ENCODE assay signal across 1 cellular context in the genomic region with DNA sequence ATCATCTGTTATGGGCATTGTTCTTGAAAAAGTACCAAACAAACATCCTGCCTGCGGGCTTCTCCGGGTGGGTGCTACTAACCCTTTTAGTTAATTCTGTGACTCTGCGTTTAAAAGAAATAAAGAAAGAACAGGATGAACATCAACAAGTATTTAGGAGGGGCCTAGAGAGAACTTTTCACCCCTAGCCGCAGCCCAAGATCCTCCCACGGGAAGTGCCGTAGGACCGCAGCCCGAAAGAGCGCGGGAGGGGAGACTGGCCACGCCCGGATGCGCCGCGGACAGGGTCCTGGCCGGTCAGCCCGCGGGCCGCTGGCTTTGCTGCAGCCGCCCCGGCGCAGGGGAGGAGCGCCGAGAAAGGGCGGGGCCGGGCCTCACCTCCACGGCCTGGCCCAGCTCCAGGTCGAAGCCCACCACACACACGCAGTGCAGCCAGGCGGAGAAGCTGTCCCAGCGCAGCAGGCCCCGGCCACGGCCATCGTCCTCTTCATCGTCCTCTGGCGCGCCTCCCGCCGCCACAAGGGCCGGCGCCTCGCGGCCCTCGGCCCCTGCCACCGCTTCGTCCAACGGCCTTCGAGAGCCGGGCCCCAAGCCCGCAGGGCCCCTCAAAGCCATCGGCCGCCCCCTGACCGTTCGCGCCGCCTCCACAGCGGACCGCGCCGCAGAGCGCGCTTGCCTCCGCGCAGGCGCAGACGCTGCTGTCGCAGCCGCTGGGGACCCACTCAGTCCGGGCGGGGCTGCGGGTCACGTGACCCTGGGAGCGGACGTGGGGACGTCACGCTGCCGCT.
TF ChIP-seq lines count a peak whose summit lies in the region.

A gene with protein sequence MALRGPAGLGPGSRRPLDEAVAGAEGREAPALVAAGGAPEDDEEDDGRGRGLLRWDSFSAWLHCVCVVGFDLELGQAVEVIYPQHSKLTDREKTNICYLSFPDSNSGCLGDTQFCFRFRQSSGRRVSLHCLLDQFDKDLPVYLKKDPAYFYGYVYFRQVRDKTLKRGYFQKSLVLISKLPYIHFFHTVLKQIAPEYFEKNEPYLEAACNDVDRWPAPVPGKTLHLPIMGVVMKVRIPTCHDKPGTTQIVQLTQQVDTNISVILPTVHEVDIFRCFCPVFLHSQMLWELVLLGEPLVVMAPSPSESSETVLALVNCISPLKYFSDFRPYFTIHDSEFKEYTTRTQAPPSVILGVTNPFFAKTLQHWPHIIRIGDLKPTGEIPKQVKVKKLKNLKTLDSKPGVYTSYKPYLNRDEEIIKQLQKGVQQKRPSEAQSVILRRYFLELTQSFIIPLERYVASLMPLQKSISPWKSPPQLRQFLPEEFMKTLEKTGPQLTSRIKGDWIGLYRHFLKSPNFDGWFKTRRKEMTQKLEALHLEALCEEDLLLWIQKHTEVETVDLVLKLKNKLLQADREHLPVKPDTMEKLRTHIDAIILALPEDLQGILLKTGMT (minus strand): TSS at position 674 of the 788 bp plus-strand sequence. CDS start 59 bp downstream, at position 615.

TF ChIP-seq in K562, 482 proteins besides CTCF, POLR2A, EP300 and RAD21 (continued from another document and continues in another):
- TF ChIP-seq, protein P1, sequence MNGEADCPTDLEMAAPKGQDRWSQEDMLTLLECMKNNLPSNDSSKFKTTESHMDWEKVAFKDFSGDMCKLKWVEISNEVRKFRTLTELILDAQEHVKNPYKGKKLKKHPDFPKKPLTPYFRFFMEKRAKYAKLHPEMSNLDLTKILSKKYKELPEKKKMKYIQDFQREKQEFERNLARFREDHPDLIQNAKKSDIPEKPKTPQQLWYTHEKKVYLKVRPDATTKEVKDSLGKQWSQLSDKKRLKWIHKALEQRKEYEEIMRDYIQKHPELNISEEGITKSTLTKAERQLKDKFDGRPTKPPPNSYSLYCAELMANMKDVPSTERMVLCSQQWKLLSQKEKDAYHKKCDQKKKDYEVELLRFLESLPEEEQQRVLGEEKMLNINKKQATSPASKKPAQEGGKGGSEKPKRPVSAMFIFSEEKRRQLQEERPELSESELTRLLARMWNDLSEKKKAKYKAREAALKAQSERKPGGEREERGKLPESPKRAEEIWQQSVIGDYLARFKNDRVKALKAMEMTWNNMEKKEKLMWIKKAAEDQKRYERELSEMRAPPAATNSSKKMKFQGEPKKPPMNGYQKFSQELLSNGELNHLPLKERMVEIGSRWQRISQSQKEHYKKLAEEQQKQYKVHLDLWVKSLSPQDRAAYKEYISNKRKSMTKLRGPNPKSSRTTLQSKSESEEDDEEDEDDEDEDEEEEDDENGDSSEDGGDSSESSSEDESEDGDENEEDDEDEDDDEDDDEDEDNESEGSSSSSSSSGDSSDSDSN (IDR thresholded peaks at IDR 0.05; ENCODE audit: borderline replicate concordance in 1 of 2, low read depth in 2 of 2, low read length in 2 of 2): peak in 1 of 2 experiments; percentile 72; a peak in 1 of 4 replicates
- no peak for TF ChIP-seq TAL1 (IDR thresholded peaks at IDR 0.05)
- peak; percentile 9 for TF ChIP-seq ZFP36 (IDR thresholded peaks at IDR 0.05; ENCODE audit: low read depth, low read length, partially characterized antibody)
- peak; percentile 13 for TF ChIP-seq RBM25 (IDR thresholded peaks at IDR 0.05; ENCODE audit: low read depth, low read length, severe bottlenecking)
- TF ChIP-seq, protein P2, sequence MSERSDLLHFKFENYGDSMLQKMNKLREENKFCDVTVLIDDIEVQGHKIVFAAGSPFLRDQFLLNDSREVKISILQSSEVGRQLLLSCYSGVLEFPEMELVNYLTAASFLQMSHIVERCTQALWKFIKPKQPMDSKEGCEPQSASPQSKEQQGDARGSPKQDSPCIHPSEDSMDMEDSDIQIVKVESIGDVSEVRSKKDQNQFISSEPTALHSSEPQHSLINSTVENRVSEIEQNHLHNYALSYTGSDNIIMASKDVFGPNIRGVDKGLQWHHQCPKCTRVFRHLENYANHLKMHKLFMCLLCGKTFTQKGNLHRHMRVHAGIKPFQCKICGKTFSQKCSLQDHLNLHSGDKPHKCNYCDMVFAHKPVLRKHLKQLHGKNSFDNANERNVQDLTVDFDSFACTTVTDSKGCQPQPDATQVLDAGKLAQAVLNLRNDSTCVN (CRISPR knock-in tag; IDR thresholded peaks at IDR 0.05): no peak
- TF ChIP-seq, protein P3, sequence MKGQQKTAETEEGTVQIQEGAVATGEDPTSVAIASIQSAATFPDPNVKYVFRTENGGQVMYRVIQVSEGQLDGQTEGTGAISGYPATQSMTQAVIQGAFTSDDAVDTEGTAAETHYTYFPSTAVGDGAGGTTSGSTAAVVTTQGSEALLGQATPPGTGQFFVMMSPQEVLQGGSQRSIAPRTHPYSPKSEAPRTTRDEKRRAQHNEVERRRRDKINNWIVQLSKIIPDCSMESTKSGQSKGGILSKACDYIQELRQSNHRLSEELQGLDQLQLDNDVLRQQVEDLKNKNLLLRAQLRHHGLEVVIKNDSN (CRISPR knock-in tag; IDR thresholded peaks at IDR 0.05): peak; percentile 96
- TF ChIP-seq KHSRP (IDR thresholded peaks at IDR 0.05): no peak
- TF ChIP-seq ZNF584 (CRISPR knock-in tag; IDR thresholded peaks at IDR 0.05; ENCODE audit: low read depth): no peak
- TF ChIP-seq, protein P4, sequence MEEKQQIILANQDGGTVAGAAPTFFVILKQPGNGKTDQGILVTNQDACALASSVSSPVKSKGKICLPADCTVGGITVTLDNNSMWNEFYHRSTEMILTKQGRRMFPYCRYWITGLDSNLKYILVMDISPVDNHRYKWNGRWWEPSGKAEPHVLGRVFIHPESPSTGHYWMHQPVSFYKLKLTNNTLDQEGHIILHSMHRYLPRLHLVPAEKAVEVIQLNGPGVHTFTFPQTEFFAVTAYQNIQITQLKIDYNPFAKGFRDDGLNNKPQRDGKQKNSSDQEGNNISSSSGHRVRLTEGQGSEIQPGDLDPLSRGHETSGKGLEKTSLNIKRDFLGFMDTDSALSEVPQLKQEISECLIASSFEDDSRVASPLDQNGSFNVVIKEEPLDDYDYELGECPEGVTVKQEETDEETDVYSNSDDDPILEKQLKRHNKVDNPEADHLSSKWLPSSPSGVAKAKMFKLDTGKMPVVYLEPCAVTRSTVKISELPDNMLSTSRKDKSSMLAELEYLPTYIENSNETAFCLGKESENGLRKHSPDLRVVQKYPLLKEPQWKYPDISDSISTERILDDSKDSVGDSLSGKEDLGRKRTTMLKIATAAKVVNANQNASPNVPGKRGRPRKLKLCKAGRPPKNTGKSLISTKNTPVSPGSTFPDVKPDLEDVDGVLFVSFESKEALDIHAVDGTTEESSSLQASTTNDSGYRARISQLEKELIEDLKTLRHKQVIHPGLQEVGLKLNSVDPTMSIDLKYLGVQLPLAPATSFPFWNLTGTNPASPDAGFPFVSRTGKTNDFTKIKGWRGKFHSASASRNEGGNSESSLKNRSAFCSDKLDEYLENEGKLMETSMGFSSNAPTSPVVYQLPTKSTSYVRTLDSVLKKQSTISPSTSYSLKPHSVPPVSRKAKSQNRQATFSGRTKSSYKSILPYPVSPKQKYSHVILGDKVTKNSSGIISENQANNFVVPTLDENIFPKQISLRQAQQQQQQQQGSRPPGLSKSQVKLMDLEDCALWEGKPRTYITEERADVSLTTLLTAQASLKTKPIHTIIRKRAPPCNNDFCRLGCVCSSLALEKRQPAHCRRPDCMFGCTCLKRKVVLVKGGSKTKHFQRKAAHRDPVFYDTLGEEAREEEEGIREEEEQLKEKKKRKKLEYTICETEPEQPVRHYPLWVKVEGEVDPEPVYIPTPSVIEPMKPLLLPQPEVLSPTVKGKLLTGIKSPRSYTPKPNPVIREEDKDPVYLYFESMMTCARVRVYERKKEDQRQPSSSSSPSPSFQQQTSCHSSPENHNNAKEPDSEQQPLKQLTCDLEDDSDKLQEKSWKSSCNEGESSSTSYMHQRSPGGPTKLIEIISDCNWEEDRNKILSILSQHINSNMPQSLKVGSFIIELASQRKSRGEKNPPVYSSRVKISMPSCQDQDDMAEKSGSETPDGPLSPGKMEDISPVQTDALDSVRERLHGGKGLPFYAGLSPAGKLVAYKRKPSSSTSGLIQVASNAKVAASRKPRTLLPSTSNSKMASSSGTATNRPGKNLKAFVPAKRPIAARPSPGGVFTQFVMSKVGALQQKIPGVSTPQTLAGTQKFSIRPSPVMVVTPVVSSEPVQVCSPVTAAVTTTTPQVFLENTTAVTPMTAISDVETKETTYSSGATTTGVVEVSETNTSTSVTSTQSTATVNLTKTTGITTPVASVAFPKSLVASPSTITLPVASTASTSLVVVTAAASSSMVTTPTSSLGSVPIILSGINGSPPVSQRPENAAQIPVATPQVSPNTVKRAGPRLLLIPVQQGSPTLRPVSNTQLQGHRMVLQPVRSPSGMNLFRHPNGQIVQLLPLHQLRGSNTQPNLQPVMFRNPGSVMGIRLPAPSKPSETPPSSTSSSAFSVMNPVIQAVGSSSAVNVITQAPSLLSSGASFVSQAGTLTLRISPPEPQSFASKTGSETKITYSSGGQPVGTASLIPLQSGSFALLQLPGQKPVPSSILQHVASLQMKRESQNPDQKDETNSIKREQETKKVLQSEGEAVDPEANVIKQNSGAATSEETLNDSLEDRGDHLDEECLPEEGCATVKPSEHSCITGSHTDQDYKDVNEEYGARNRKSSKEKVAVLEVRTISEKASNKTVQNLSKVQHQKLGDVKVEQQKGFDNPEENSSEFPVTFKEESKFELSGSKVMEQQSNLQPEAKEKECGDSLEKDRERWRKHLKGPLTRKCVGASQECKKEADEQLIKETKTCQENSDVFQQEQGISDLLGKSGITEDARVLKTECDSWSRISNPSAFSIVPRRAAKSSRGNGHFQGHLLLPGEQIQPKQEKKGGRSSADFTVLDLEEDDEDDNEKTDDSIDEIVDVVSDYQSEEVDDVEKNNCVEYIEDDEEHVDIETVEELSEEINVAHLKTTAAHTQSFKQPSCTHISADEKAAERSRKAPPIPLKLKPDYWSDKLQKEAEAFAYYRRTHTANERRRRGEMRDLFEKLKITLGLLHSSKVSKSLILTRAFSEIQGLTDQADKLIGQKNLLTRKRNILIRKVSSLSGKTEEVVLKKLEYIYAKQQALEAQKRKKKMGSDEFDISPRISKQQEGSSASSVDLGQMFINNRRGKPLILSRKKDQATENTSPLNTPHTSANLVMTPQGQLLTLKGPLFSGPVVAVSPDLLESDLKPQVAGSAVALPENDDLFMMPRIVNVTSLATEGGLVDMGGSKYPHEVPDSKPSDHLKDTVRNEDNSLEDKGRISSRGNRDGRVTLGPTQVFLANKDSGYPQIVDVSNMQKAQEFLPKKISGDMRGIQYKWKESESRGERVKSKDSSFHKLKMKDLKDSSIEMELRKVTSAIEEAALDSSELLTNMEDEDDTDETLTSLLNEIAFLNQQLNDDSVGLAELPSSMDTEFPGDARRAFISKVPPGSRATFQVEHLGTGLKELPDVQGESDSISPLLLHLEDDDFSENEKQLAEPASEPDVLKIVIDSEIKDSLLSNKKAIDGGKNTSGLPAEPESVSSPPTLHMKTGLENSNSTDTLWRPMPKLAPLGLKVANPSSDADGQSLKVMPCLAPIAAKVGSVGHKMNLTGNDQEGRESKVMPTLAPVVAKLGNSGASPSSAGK (IDR thresholded peaks at IDR 0.05): peak; percentile 72
- TF ChIP-seq, protein P5, sequence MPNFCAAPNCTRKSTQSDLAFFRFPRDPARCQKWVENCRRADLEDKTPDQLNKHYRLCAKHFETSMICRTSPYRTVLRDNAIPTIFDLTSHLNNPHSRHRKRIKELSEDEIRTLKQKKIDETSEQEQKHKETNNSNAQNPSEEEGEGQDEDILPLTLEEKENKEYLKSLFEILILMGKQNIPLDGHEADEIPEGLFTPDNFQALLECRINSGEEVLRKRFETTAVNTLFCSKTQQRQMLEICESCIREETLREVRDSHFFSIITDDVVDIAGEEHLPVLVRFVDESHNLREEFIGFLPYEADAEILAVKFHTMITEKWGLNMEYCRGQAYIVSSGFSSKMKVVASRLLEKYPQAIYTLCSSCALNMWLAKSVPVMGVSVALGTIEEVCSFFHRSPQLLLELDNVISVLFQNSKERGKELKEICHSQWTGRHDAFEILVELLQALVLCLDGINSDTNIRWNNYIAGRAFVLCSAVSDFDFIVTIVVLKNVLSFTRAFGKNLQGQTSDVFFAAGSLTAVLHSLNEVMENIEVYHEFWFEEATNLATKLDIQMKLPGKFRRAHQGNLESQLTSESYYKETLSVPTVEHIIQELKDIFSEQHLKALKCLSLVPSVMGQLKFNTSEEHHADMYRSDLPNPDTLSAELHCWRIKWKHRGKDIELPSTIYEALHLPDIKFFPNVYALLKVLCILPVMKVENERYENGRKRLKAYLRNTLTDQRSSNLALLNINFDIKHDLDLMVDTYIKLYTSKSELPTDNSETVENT (CRISPR knock-in tag; IDR thresholded peaks at IDR 0.05): peak; percentile 91
- peak; percentile 44; the same call in 1 of the 2 replicates for TF ChIP-seq SIN3B (IDR thresholded peaks at IDR 0.05; ENCODE audit: low read depth)
- TF ChIP-seq ESRRB (CRISPR knock-in tag; IDR thresholded peaks at IDR 0.05; ENCODE audit: borderline replicate concordance): no peak
- peak; percentile 56; the same call in 1 of the 2 replicates for TF ChIP-seq ZBTB1 (CRISPR knock-in tag; IDR thresholded peaks at IDR 0.05; ENCODE audit: borderline replicate concordance, low read depth)
- TF ChIP-seq CHD1 (IDR thresholded peaks at IDR 0.05; ENCODE audit: low read length): no peak
- TF ChIP-seq, protein P6, sequence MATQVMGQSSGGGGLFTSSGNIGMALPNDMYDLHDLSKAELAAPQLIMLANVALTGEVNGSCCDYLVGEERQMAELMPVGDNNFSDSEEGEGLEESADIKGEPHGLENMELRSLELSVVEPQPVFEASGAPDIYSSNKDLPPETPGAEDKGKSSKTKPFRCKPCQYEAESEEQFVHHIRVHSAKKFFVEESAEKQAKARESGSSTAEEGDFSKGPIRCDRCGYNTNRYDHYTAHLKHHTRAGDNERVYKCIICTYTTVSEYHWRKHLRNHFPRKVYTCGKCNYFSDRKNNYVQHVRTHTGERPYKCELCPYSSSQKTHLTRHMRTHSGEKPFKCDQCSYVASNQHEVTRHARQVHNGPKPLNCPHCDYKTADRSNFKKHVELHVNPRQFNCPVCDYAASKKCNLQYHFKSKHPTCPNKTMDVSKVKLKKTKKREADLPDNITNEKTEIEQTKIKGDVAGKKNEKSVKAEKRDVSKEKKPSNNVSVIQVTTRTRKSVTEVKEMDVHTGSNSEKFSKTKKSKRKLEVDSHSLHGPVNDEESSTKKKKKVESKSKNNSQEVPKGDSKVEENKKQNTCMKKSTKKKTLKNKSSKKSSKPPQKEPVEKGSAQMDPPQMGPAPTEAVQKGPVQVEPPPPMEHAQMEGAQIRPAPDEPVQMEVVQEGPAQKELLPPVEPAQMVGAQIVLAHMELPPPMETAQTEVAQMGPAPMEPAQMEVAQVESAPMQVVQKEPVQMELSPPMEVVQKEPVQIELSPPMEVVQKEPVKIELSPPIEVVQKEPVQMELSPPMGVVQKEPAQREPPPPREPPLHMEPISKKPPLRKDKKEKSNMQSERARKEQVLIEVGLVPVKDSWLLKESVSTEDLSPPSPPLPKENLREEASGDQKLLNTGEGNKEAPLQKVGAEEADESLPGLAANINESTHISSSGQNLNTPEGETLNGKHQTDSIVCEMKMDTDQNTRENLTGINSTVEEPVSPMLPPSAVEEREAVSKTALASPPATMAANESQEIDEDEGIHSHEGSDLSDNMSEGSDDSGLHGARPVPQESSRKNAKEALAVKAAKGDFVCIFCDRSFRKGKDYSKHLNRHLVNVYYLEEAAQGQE (CRISPR knock-in tag; IDR thresholded peaks at IDR 0.05; ENCODE audit: low read depth): peak; percentile 73; the same call in 1 of the 2 replicates
- peak; percentile 58 for TF ChIP-seq FIP1L1 (IDR thresholded peaks at IDR 0.05; ENCODE audit: low read depth, low read length, poor library complexity, severe bottlenecking)
- peak; percentile 62 for TF ChIP-seq POLR2B (IDR thresholded peaks at IDR 0.05; ENCODE audit: low read depth, partially characterized antibody)
- TF ChIP-seq RNF2 (IDR thresholded peaks at IDR 0.05): peak; percentile 67; the same call in 1 of the 2 replicates
- no peak for TF ChIP-seq PURB (CRISPR knock-in tag; IDR thresholded peaks at IDR 0.05; ENCODE audit: low read depth)
- TF ChIP-seq HDAC1 (IDR thresholded peaks at IDR 0.05): 0 out of 4 replicates have a peak, but pooled peaks of 1 of the 2 experiments have one; percentile 30
- TF ChIP-seq XRCC5 (IDR thresholded peaks at IDR 0.05; ENCODE audit: low read depth, low read length): peak; percentile 29; the same call in 1 of the 2 replicates
- peak; percentile 86 for TF ChIP-seq CXXC5 (CRISPR knock-in tag; IDR thresholded peaks at IDR 0.05)
